ENCODE assay signal across 10 cellular contexts in the genomic region with DNA sequence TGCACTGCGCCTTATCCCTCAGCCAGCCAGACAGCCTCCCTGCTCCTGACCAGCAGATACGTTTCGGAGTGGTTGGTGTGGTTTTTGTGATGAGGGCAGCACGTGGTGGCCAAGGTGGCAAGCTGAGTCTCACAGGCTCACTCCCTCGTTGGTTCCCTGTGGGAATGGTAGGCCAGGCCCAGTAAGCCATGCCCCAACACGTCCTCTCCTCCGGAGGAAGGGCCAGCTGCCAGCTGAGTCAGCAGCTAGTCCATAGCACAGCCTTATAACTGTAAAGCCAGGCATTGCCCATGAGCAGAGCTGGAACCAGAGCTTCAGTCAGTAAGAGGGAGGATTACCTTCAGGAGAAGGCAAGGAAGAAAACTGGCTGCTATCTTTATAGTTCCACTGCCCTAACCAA. TPM values are rescaled to one million over a fixed set of nuclear protein-coding genes. Genes with fewer than 3 reads are reported as not detected.
A peak's percentile ranks its signal among the peaks of the same experiment; 100 is the strongest.
DNase-seq lines count a peak whose midpoint lies in the region; ATAC-seq and TF ChIP-seq lines count a peak whose summit lies in the region.
"Had no signal": no experiment of that assay in that cellular context is flagged by ENCODE, and none has a peak within 500 bp of the region (broad histone marks: within the 10 kb centered on the region; RNA-seq: fewer than 3 reads in every experiment).

No MANE protein-coding gene starts in this region.

- no peak for ATAC-seq in CD8-positive, alpha-beta T cell
- no peak for ATAC-seq in HG02938 (IDR thresholded peaks at IDR 0.05; ENCODE audit: unreplicated experiment)

- H3K27me3 Mint-ChIP-seq in CD8-positive, alpha-beta T cell (ENCODE audit: low read depth) = no peaks in the 10 kb centered on the region

- DNase-seq in ACHN (peak; percentile 11), adrenal gland (peak; percentile 76 to 89 (median 81)), kidney epithelial cell (ENCODE audit: low read depth) (peak; percentile 19), retina (no peak)
- no peak for DNase-seq in CD8-positive, alpha-beta T cell
- no peak for DNase-seq in stimulated activated naive CD4-positive, alpha-beta T cell treated with Interleukin-2 at 50 U/mL for 16 hours (lab: John Stamatoyannopoulos, UW)
- DNase-seq: NCI-H345 had no signal

- no peaks in the 10 kb centered on the region for H3K9me3 ChIP-seq in HEK293 (ENCODE audit: control insufficient read depth, insufficient read depth, low read depth, low read length)
- no peaks in the 10 kb centered on the region for H3K9me3 ChIP-seq in adrenal gland (replicated peaks in 1 of 3)
- H3K9me3 ChIP-seq in CD8-positive, alpha-beta T cell (ENCODE audit: low read length) = no peaks in the 10 kb centered on the region
- H3K9me3 ChIP-seq: heart right ventricle had no signal

- no peaks in the 10 kb centered on the region; the same call in 1 of the 2 replicates for H3K4me1 ChIP-seq in HEK293 (ENCODE audit: control insufficient read depth, insufficient read depth, low read length)
- peaks cover 29 to 37% of the 10 kb centered on the region in 2 donors for H3K4me1 ChIP-seq in adrenal gland (replicated peaks in 1 of 2)
- peaks cover 10% of the 10 kb centered on the region for H3K4me1 ChIP-seq in CD8-positive, alpha-beta T cell (ENCODE audit: insufficient read depth, low read length)

- no peak overlapping the region for H3K4me3 Mint-ChIP-seq in CD8-positive, alpha-beta T cell

- no peak for TF ChIP-seq POLR2A in adrenal gland (IDR thresholded peaks at IDR 0.05)

- no peak overlapping the region for H3K27ac ChIP-seq in HEK293 (ENCODE audit: extremely low read depth, low read depth, low read length)
- peak overlapping the region in 2 of 5 donors; percentile 49 to 60 for H3K27ac ChIP-seq in adrenal gland
- no peak overlapping the region for H3K27ac ChIP-seq in CD8-positive, alpha-beta T cell (ENCODE audit: low read depth, low read length)

- peaks cover 0 to 77% of the 10 kb centered on the region in 2 experiments; a peak in 2 of 3 replicates for H3K36me3 ChIP-seq in HEK293 (ENCODE audit: control insufficient read depth in 2 of 2, insufficient read depth in 1 of 2, low read length in 2 of 2)
- peaks cover 0 to 31% of the 10 kb centered on the region in 2 donors for H3K36me3 ChIP-seq in adrenal gland (replicated peaks in 1 of 2)
- no peaks in the 10 kb centered on the region for H3K36me3 ChIP-seq in kidney epithelial cell (ENCODE audit: control insufficient read depth, insufficient read depth, low read length)
- H3K36me3 ChIP-seq in CD8-positive, alpha-beta T cell (ENCODE audit: insufficient read depth, low read length) = peaks cover 18% of the 10 kb centered on the region

- POLR2A ChIA-PET in HEK293 (lab: Yijun Ruan, JAX) = no interaction called here
- POLR2A ChIA-PET in CD8-positive, alpha-beta T cell (lab: Charles Lee) = no interaction called here

- H3K4me1 Mint-ChIP-seq in CD8-positive, alpha-beta T cell (ENCODE audit: low read depth) = peaks cover 16% of the 10 kb centered on the region

- H3K9me3 Mint-ChIP-seq in CD8-positive, alpha-beta T cell = no peaks in the 10 kb centered on the region

- H3K27me3 ChIP-seq in adrenal gland (no peaks in the 10 kb centered on the region), kidney epithelial cell (ENCODE audit: control insufficient read depth, insufficient read depth, low read length) (no peaks in the 10 kb centered on the region)
- no peaks in the 10 kb centered on the region for H3K27me3 ChIP-seq in CD8-positive, alpha-beta T cell (ENCODE audit: insufficient read depth, low read length)
- H3K27me3 ChIP-seq: heart right ventricle had no signal

- intact Hi-C loops in adrenal gland (cut with DNase I) = no loop called here
- intact Hi-C loops in CD8-positive, alpha-beta T cell (cut with DNase I, micrococcal nuclease) = no loop called here

- CTCF ChIA-PET in HEK293 (lab: Yijun Ruan, JAX) = no interaction called here
- CTCF ChIA-PET in CD8-positive, alpha-beta T cell (lab: Charles Lee) = no interaction called here

- peaks cover 73% of the 10 kb centered on the region for H3K36me3 Mint-ChIP-seq in CD8-positive, alpha-beta T cell

- no peak for TF ChIP-seq CTCF in HEK293 (tag by site-specific recombination; IDR thresholded peaks at IDR 0.05)
- no peak for TF ChIP-seq CTCF in adrenal gland (IDR thresholded peaks at IDR 0.05)
- TF ChIP-seq CTCF in kidney epithelial cell (IDR thresholded peaks at IDR 0.05; ENCODE audit: insufficient read depth, low read length, poor library complexity, severe bottlenecking) = no peak
- no peak for TF ChIP-seq CTCF in CD8-positive, alpha-beta T cell (IDR thresholded peaks at IDR 0.05)

- WGBS in adrenal gland, 4 donors = 47 to 67% (median 57%) methylated on average over 5 to 7 of the region's 7 CpGs

- in situ Hi-C loops in ACHN (cut with HindIII; ENCODE audit: low pct_ligation_motif_present, low pct_unique_long_range_greater_than_20kb, low sequenced_read_pairs) = no loop called here

- no peak overlapping the region for H3K4me3 ChIP-seq in HEK293 (ENCODE audit: low read depth, low read length)
- no peak overlapping the region for H3K4me3 ChIP-seq in adrenal gland
- no peak overlapping the region for H3K4me3 ChIP-seq in kidney epithelial cell (ENCODE audit: low read depth, low read length)
- H3K4me3 ChIP-seq in CD8-positive, alpha-beta T cell (ENCODE audit: low read depth, low read length) = no peak overlapping the region
- H3K4me3 ChIP-seq: heart right ventricle had no signal

- H3K27ac Mint-ChIP-seq in CD8-positive, alpha-beta T cell = no peak overlapping the region

TF ChIP-seq in HEK293, 187 proteins besides CTCF, POLR2A, EP300 and RAD21:
- TF ChIP-seq ZNF433 (tag by site-specific recombination; IDR thresholded peaks at IDR 0.05; ENCODE audit: low read depth) (no peak), FEZF1 (tag by site-specific recombination; IDR thresholded peaks at IDR 0.05) (no peak), ZNF600 (tag by site-specific recombination; IDR thresholded peaks at IDR 0.05) (peak; percentile 97)

RNA-seq across cellular contexts. Expression of gene SZRD1, which starts 29.5 kb away (rescaled TPM):
- total RNA-seq in adrenal gland (100 to 1,000 TPM in 4 of 8 donors, 10 to 100 TPM in 4; 56.2 to 152 (median 116) TPM), kidney epithelial cell (96.0 and 108 TPM in 2 replicates)
- 10 to 100 TPM; 46.8 to 78.9 (median 64.1) TPM for polyA plus RNA-seq in adrenal gland
- total RNA-seq in CD8-positive, alpha-beta T cell = 100 to 1,000 TPM; 133 to 136 TPM

RNA-seq across cellular contexts. Expression of gene SPATA21, which starts 40.6 kb away (rescaled TPM):
- not detected for total RNA-seq in adrenal gland
- under 1 TPM; 0.13 to 0.16 (median 0.16) TPM for polyA plus RNA-seq in adrenal gland
- not detected in 2 replicates for total RNA-seq in kidney epithelial cell
- not detected for total RNA-seq in CD8-positive, alpha-beta T cell
- total RNA-seq: heart right ventricle had no signal

RNA-seq across cellular contexts. Expression of gene NECAP2, which starts 43.9 kb away (rescaled TPM):
- 10 to 100 TPM; 51.6 to 93.0 (median 63.9) TPM for total RNA-seq in adrenal gland
- polyA plus RNA-seq in adrenal gland = 10 to 100 TPM; 36.4 to 49.4 (median 37.5) TPM
- total RNA-seq in kidney epithelial cell = 135 and 145 TPM in 2 replicates
- 10 to 100 TPM; 52.1 to 53.7 TPM for total RNA-seq in CD8-positive, alpha-beta T cell

RNA-seq across cellular contexts. Expression of gene FBXO42, which starts 44.3 kb away (rescaled TPM):
- total RNA-seq in adrenal gland = 10 to 100 TPM; 17.3 to 44.9 (median 20.9) TPM
- 10 to 100 TPM; 14.0 to 15.2 (median 14.2) TPM for polyA plus RNA-seq in adrenal gland
- 11.9 and 18.9 TPM in 2 replicates for total RNA-seq in kidney epithelial cell
- total RNA-seq in CD8-positive, alpha-beta T cell = 10 to 100 TPM; 18.0 to 18.2 TPM

Comparison
In these comparisons a context has a peak if more than half of its experiments do, and no peak if none do; other contexts are left out.
1. DNase-seq: peak in ACHN (single experiment), adrenal gland (7 of 7) and kidney epithelial cell (single experiment); none in CD8-positive, alpha-beta T cell (0 of 7), retina (single experiment) and stimulated activated naive CD4-positive, alpha-beta T cell treated with Interleukin-2 at 50 U/mL for 16 hours (single experiment).